Comparison of ENCODE assay signal across 8 cellular contexts in the genomic region with DNA sequence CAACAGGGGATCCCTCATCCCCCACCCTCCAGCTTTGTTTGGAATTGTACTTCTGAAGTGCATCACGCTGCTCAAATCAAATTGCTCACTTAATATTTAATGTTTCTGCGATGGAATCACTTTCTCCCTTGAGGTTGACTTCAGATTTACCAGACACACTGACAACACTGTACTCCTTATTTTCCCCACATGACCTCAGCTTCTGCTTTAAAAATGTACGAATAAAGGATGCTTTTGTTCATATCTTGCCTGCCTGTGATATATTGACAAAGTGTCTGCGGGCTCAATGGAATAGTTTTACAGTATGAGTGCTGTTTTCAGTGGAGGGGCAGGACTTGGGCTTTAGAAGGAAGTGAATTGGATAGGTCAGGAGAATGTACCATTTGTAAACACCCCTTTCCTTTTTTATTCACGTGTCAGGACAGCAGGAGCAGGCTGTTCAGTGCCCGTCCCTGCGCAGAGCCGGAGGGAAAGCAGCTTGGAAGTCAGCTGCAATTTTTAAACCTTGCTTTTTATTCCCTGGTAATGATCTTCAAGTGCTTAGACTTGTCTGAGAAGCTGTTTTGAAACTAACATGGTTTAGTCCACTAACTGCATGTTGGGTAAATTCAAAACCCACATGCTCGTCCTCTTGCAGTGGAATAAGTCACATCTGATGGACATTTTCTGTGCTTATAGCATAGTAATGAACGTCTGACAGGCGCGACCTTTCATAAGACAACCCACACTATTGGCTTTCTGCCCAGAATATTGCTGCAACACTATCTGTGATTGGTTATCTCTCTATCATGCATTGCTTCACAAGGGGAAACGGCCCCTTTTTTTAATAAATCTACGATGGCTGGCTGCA. TPM values are rescaled to one million over a fixed set of nuclear protein-coding genes. Genes with fewer than 3 reads are reported as not detected.
DNase-seq lines count a peak whose midpoint lies in the region; ATAC-seq and TF ChIP-seq lines count a peak whose summit lies in the region.

No MANE protein-coding gene starts in this region.

- no peaks in the 10 kb centered on the region for H3K9me3 ChIP-seq in CD4-positive, CD25-positive, alpha-beta regulatory T cell (ENCODE audit: control insufficient read depth in 2 of 2, low read length in 2 of 2)
- H3K9me3 ChIP-seq in aorta (ENCODE audit: control insufficient read depth, low read length), result no peaks in the 10 kb centered on the region

- TF ChIP-seq CTCF in fibroblast of pulmonary artery (IDR thresholded peaks at IDR 0.05; ENCODE audit: low read length, missing control alignments), result no peak
- TF ChIP-seq CTCF in neural crest cell (conservative IDR thresholded peaks at IDR 0.05), result no peak

- peaks cover 93% of the 10 kb centered on the region for H3K4me1 ChIP-seq in CD4-positive, CD25-positive, alpha-beta regulatory T cell (ENCODE audit: control insufficient read depth, insufficient read depth, low read length, poor library complexity, severe bottlenecking)
- H3K4me1 ChIP-seq in aorta (ENCODE audit: control insufficient read depth in 1 of 2, insufficient read depth in 2 of 2, low read length in 2 of 2), result peaks cover 5 to 23% of the 10 kb centered on the region in 2 donors

- peak overlapping the region; percentile 75 for H3K4me3 ChIP-seq in CD4-positive, CD25-positive, alpha-beta regulatory T cell (ENCODE audit: low read depth, low read length)
- peak overlapping the region; percentile 52 for H3K4me3 ChIP-seq in fibroblast of pulmonary artery (replicated peaks; ENCODE audit: low read depth, low read length)
- peak overlapping the region; percentile 58 to 76 for H3K4me3 ChIP-seq in aorta (ENCODE audit: low read length in 2 of 2)

- peaks cover 43 to 90% (median 65%) of the 10 kb centered on the region in 4 donors for H3K4me1 Mint-ChIP-seq in CD4-positive, CD25-positive, alpha-beta regulatory T cell
- H3K4me1 Mint-ChIP-seq in neural crest cell, result peaks cover 34% of the 10 kb centered on the region

- no peaks in the 10 kb centered on the region for H3K27me3 ChIP-seq in CD4-positive, CD25-positive, alpha-beta regulatory T cell (ENCODE audit: control insufficient read depth, insufficient read depth, low read length)
- H3K27me3 ChIP-seq in aorta (ENCODE audit: control insufficient read depth in 1 of 2, insufficient read depth in 2 of 2, low read length in 1 of 2), result no peaks in the 10 kb centered on the region

- no peaks in the 10 kb centered on the region for H3K9me3 Mint-ChIP-seq in CD4-positive, CD25-positive, alpha-beta regulatory T cell
- H3K9me3 Mint-ChIP-seq in neural crest cell, result no peaks in the 10 kb centered on the region

- H3K36me3 Mint-ChIP-seq in CD4-positive, CD25-positive, alpha-beta regulatory T cell, result peaks cover 33% of the 10 kb centered on the region
- H3K36me3 Mint-ChIP-seq in neural crest cell (ENCODE audit: low read depth), result no peaks in the 10 kb centered on the region

- H3K36me3 ChIP-seq in CD4-positive, CD25-positive, alpha-beta regulatory T cell (ENCODE audit: control insufficient read depth, insufficient read depth, low read length), result peaks cover 28% of the 10 kb centered on the region
- peaks cover 0 to 3% of the 10 kb centered on the region in 2 donors for H3K36me3 ChIP-seq in aorta (ENCODE audit: control insufficient read depth in 1 of 2, insufficient read depth in 2 of 2, low read length in 1 of 2)

- WGBS in aorta, 2 donors, result 1 to 2% methylated on average over 14 of the region's 14 CpGs

- DNase-seq in CD4-positive, CD25-positive, alpha-beta regulatory T cell, result peak; percentile 50 to 83 (median 65)
- DNase-seq in NOMO-1 (lab: John Stamatoyannopoulos, UW; ENCODE audit: unreplicated experiment in 2 of 2), result peak; percentile 94 to 98
- DNase-seq in activated T-cell treated with anti-CD3 and anti-CD28 coated beads, Interleukin-2, amount 50 U/mL, for 48 hours, result peak; percentile 73 to 75
- DNase-seq in fibroblast of pulmonary artery (ENCODE audit: low read depth), result peak; percentile 99
- DNase-seq in neural crest cell (ENCODE audit: low read depth, low spot score), result peak; percentile 16
- DNase-seq in aorta, result no peak

- peak; percentile 65 to 74 for ATAC-seq in CD4-positive, CD25-positive, alpha-beta regulatory T cell (ENCODE audit: low read depth in 2 of 2)
- peak; percentile 41 for ATAC-seq in GM19328 (IDR thresholded peaks at IDR 0.05; ENCODE audit: unreplicated experiment)
- ATAC-seq in HG03469 (IDR thresholded peaks at IDR 0.05; ENCODE audit: unreplicated experiment), result peak; percentile 50
- ATAC-seq in aorta (ENCODE audit: low FRiP score), result peak; percentile 83

- H3K27ac Mint-ChIP-seq in CD4-positive, CD25-positive, alpha-beta regulatory T cell, result peak overlapping the region; percentile 92 to 95 (median 93)
- H3K27ac Mint-ChIP-seq in neural crest cell (ENCODE audit: unreplicated experiment), result peak overlapping the region; percentile 72

- no peaks in the 10 kb centered on the region for H3K27me3 Mint-ChIP-seq in CD4-positive, CD25-positive, alpha-beta regulatory T cell
- H3K27me3 Mint-ChIP-seq in neural crest cell (ENCODE audit: low read depth), result no peaks in the 10 kb centered on the region

- intact Hi-C loops in aorta (cut with DNase I), result no loop called here

- peak overlapping the region; percentile 68 to 89 (median 82) for H3K4me3 Mint-ChIP-seq in CD4-positive, CD25-positive, alpha-beta regulatory T cell
- peak overlapping the region; percentile 70 for H3K4me3 Mint-ChIP-seq in neural crest cell

- H3K27ac ChIP-seq in CD4-positive, CD25-positive, alpha-beta regulatory T cell (ENCODE audit: insufficient read depth, low read length, poor library complexity, severe bottlenecking), result peak overlapping the region; percentile 83
- peak overlapping the region; percentile 36 to 81 for H3K27ac ChIP-seq in aorta (ENCODE audit: low read depth in 1 of 2, low read length in 2 of 2)

RNA-seq across cellular contexts. Expression of gene MBNL1, which starts 29.9 kb away (rescaled TPM):
- total RNA-seq in CD4-positive, CD25-positive, alpha-beta regulatory T cell, result 726 TPM
- 100 to 1,000 TPM; 221 to 262 (median 237) TPM for polyA plus RNA-seq in CD4-positive, CD25-positive, alpha-beta regulatory T cell
- total RNA-seq in neural crest cell (36.2 and 41.2 TPM in 2 replicates), aorta (100 to 1,000 TPM; 485 to 689 TPM)
- 100 to 1,000 TPM; 141 to 182 TPM for polyA plus RNA-seq in aorta

Comparison
In these comparisons a context has a peak if more than half of its experiments do, and no peak if none do; other contexts are left out.
1. DNase-seq: peak in CD4-positive, CD25-positive, alpha-beta regulatory T cell (3 of 3), NOMO-1 (2 of 2), activated T-cell treated with anti-CD3 and anti-CD28 coated beads, Interleukin-2, amount 50 U/mL, for 48 hours (2 of 2), fibroblast of pulmonary artery (single experiment) and neural crest cell (single experiment); none in aorta (0 of 2).
2. RNA of gene MBNL1, which starts 29.9 kb away (total RNA-seq): 726 TPM in CD4-positive, CD25-positive, alpha-beta regulatory T cell (single experiment) and 485 to 689 TPM in aorta; 36.2 to 41.2 TPM in neural crest cell; every median in the first group is over 10 times any median in the second.
3. Peak in every context shown above with its lines, with median percentiles within 50 percentile points of each other: ATAC-seq and H3K4me3 ChIP-seq.